11 cellular contexts compared by ENCODE assay signal in the genomic region with DNA sequence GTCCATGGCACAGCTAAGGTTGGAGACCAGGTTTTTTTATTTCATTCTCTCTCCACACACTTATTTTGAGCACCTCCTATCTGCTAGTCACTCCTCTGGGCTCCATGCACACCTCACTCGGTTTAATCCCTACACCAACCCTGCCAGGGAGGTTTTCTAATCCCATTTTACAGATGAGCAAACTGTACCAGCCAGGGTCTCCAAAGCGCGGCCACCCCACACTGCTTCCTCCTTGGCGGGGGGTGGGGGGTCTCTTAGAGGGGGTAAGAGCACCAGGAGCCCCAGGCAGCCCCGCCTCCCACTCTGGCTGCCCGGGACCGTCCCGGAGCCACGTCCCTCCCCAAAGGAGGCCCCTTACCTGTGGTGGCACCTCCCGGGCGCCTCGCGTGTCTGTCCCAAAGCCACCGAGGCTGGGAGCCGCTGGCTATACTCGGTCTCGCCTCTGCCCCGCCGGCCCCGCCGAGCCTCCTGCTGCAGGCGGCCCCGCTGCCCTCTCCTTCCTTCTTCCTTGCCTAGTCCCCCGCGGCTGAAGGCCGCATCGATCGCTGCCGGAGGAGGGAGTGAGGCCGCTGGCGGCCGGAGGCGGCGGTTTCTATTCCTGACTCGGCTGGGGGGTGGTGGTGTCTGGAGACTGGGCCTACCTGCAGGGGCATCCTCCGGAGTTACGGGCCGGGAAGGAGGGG. TPM values are rescaled to one million over a fixed set of nuclear protein-coding genes. Genes with fewer than 3 reads are reported as not detected.
DNase-seq lines count a peak whose midpoint lies in the region; ATAC-seq, FAIRE-seq and TF ChIP-seq lines count a peak whose summit lies in the region.
"Had no signal": no experiment of that assay in that cellular context is flagged by ENCODE, and none has a peak within 500 bp of the region (broad histone marks: within the 10 kb centered on the region; RNA-seq: fewer than 3 reads in every experiment).

Gene KCNS1 (minus strand): TSS at position 565 of the 683 bp plus-strand sequence. CDS start 1,891 bp downstream, outside the sequence.

- WGBS in upper lobe of left lung, 2 donors = 19 to 25% methylated on average over 8 to 24 of the region's 38 CpGs

- H3K27me3 ChIP-seq in left ventricle myocardium inferior (ENCODE audit: low read depth) = peaks cover 86% of the 10 kb centered on the region
- H3K27me3 ChIP-seq in left lung = peaks cover 22 to 64% of the 10 kb centered on the region in 2 donors
- peaks cover 0 to 17% (median 8%) of the 10 kb centered on the region in 4 donors for H3K27me3 ChIP-seq in upper lobe of left lung

- H3K4me1 ChIP-seq in left ventricle myocardium inferior = peaks cover 14% of the 10 kb centered on the region
- H3K4me1 ChIP-seq in left lung = peaks cover 8 to 22% of the 10 kb centered on the region in 2 donors
- peaks cover 11 to 26% (median 15%) of the 10 kb centered on the region in 4 donors for H3K4me1 ChIP-seq in upper lobe of left lung

- DNase-seq in left ventricle myocardium inferior (no peak), cardiac septum (ENCODE audit: low spot score) (no peak), left lung (peak in 1 of 2 donors; percentile 81), upper lobe of left lung (peak in 1 of 2 donors; percentile 85), urothelium cell line (ENCODE audit: low spot score) (no peak)
- no peak for DNase-seq in stimulated activated CD4-positive, alpha-beta T cell treated with anti-CD3 and anti-CD28 coated beads, Interleukin-4, amount 100 ng/mL, for 24 hours
- DNase-seq in activated CD4-positive, CD25-positive, alpha-beta regulatory T cell treated with anti-CD3 and anti-CD28 coated beads, Interleukin-2, amount 50 U/mL, for 72 hours = no peak
- DNase-seq: activated T-cell treated with anti-CD3 and anti-CD28 coated beads for 4 hours had no signal

- H3K9me3 Mint-ChIP-seq in brain = peaks cover 0 to 14% (median 6%) of the 10 kb centered on the region in 5 experiments

- intact Hi-C loops in left ventricle myocardium inferior (cut with micrococcal nuclease) = no loop called here
- intact Hi-C loops in cardiac septum (cut with DNase I) = no loop called here
- intact Hi-C loops in left lung (cut with DNase I) = no loop called here

- H3K36me3 ChIP-seq in left ventricle myocardium inferior (no peaks in the 10 kb centered on the region), left lung (no peaks in the 10 kb centered on the region), upper lobe of left lung (no peaks in the 10 kb centered on the region)
- H3K36me3 ChIP-seq: thyroid gland had no signal

- no peaks in the 10 kb centered on the region for H3K9me3 ChIP-seq in left ventricle myocardium inferior (replicated peaks)
- no peaks in the 10 kb centered on the region for H3K9me3 ChIP-seq in left lung
- no peaks in the 10 kb centered on the region for H3K9me3 ChIP-seq in upper lobe of left lung
- H3K9me3 ChIP-seq: thyroid gland had no signal

- H3K4me3 ChIP-seq in left ventricle myocardium inferior = peak within 1 kb of the TSS; percentile 29
- H3K4me3 ChIP-seq in left lung = no peak within 1 kb of the TSS
- H3K4me3 ChIP-seq in upper lobe of left lung = peak within 1 kb of the TSS in 3 of 4 donors; percentile 6 to 22 (median 11)
- H3K4me3 ChIP-seq: thyroid gland had no signal

- H3K36me3 Mint-ChIP-seq in brain = no peaks in the 10 kb centered on the region

- TF ChIP-seq CTCF in left ventricle myocardium inferior (IDR thresholded peaks at IDR 0.05; ENCODE audit: borderline replicate concordance) = no peak
- TF ChIP-seq CTCF in brain (conservative IDR thresholded peaks at IDR 0.05) = no peak
- TF ChIP-seq CTCF in left lung (IDR thresholded peaks at IDR 0.05) = no peak
- no peak for TF ChIP-seq CTCF in upper lobe of left lung (IDR thresholded peaks at IDR 0.05)

- no peak for TF ChIP-seq EP300 in upper lobe of left lung (IDR thresholded peaks at IDR 0.05)

- peaks cover 58% of the 10 kb centered on the region for H3K27me3 Mint-ChIP-seq in brain

- FAIRE-seq in urothelium cell line (lab: Jason Lieb, UNC) = no peak

- TF ChIP-seq POLR2A in upper lobe of left lung (IDR thresholded peaks at IDR 0.05) = no peak

- H3K27ac ChIP-seq in left ventricle myocardium inferior (replicated peaks) (no peak within 1 kb of the TSS), left lung (no peak within 1 kb of the TSS), upper lobe of left lung (peak within 1 kb of the TSS in 1 of 4 donors; percentile 52)
- H3K27ac ChIP-seq: C4-2B, thyroid gland had no signal

- H3K27ac Mint-ChIP-seq in brain = no peak within 1 kb of the TSS

- H3K4me1 Mint-ChIP-seq in brain = peaks cover 4% of the 10 kb centered on the region

- H3K4me3 Mint-ChIP-seq in brain = peak within 1 kb of the TSS in 4 of 5 experiments; percentile 14 to 73 (median 62)

- ATAC-seq in left lung = peak; percentile 16
- peak in 1 of 2 donors; percentile 44 for ATAC-seq in upper lobe of left lung (ENCODE audit: low FRiP score in 2 of 2)

RNA-seq across cellular contexts. Expression of gene KCNS1, which starts in this region (rescaled TPM):
- total RNA-seq in left ventricle myocardium inferior (0.14 TPM), cardiac septum (0.08 TPM), left lung (under 1 TPM; 0.97 to 0.99 TPM), upper lobe of left lung (1 to 10 TPM in 5 of 6 donors, under 1 TPM in 1; 0.69 to 4.7 (median 2.6) TPM)
- polyA plus RNA-seq in brain (ENCODE audit: insufficient read depth, low read depth, low replicate concordance) = 9.7 TPM

Comparison
In these comparisons a context has a peak if more than half of its experiments do, and no peak if none do; other contexts are left out.
1. Peak in ATAC-seq in left lung; RNA of the gene not detected or under 1 TPM.
2. H3K4me3 ChIP-seq: peak in left ventricle myocardium inferior (single experiment) and upper lobe of left lung (3 of 4); none in left lung (0 of 2).